In the genomic region with DNA sequence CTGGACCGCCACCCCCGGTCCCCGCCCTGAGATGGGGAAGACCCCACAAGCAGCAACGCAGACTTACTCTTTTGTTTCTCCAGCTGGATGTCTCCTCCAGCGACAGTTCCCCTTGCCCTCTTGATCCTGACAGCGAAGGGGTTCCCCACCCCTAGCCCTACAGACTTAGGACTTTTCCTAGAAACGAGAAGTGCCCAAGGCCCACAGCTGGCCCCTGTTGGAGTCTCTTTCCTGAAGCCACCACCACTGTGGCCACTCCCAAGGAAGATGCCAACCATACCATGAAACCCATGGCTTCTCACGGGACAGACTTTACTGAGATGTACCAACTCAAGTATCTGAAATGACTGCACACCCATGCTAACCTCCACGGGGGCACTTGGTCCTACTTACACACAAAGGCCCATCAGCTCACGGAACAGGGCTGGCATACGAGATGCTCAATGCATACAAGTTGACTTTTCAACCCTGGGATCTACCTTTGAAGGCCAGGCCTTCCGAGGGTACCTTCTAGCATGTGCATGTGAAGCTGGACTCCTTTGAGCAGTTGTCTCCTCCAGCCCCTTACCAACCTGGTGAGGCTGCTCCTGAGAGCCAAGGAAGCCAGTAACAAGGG, we compare ENCODE assay signal across 8 cellular contexts. TPM values are rescaled to one million over a fixed set of nuclear protein-coding genes. Genes with fewer than 3 reads are reported as not detected.
DNase-seq lines count a peak whose midpoint lies in the region; ATAC-seq and TF ChIP-seq lines count a peak whose summit lies in the region.

No MANE protein-coding gene starts in this region.

- H3K4me3 ChIP-seq in AG04449 (ENCODE audit: low read depth, low read length) (peak overlapping the region; percentile 56), adipocyte (ENCODE audit: low read length) (peak overlapping the region; percentile 73), liver (ENCODE audit: low read depth in 1 of 3, low read length in 3 of 3) (peak overlapping the region in 2 of 3 donors; percentile 68 to 82), upper lobe of right lung (peak overlapping the region; percentile 58)

- TF ChIP-seq RAD21 in liver (IDR thresholded peaks at IDR 0.05): no peak

- no peak for DNase-seq in AG04449 (ENCODE audit: low read depth, low spot score)
- peak; percentile 27 for DNase-seq in HK-2 (ENCODE audit: unreplicated experiment)
- DNase-seq in adipocyte (ENCODE audit: low read depth): peak; percentile 43
- no peak for DNase-seq in upper lobe of right lung
- no peak for DNase-seq in NCI-H146 treated with DMSO at 0.1 percent for 48 hours (lab: John Stamatoyannopoulos, UW; ENCODE audit: unreplicated experiment)
- DNase-seq in GM03348 (ENCODE audit: low spot score): no peak
- no peak for DNase-seq in NOMO-1 treated with DMSO at 0.1 percent for 48 hours (lab: John Stamatoyannopoulos, UW; ENCODE audit: unreplicated experiment)

- H3K27me3 ChIP-seq in adipocyte (replicated peaks; ENCODE audit: control insufficient read depth, insufficient read depth, low read length) (no peaks in the 10 kb centered on the region), liver (ENCODE audit: control insufficient read depth in 4 of 4, insufficient read depth in 4 of 4, low read length in 3 of 4) (no peaks in the 10 kb centered on the region), upper lobe of right lung (no peaks in the 10 kb centered on the region)

- CTCF ChIA-PET in AG04449 (lab: Yijun Ruan, JAX): interaction anchor here (0.9 to 1.8 kb wide), 6 partner anchors 9 to 39 kb away, joined by 3 to 6 read pairs (median 4); no protein-coding TSS in a partner anchor

- H3K4me1 ChIP-seq in adipocyte (ENCODE audit: control insufficient read depth, insufficient read depth, low read length) (peaks cover 17% of the 10 kb centered on the region), liver (ENCODE audit: control insufficient read depth in 4 of 4, insufficient read depth in 4 of 4, low read length in 3 of 4) (peaks cover 2 to 24% (median 12%) of the 10 kb centered on the region in 4 donors), upper lobe of right lung (no peaks in the 10 kb centered on the region)

- TF ChIP-seq CTCF in AG04449 (IDR thresholded peaks at IDR 0.05; ENCODE audit: insufficient read depth, low read length, missing control alignments) (no peak), liver (IDR thresholded peaks at IDR 0.05; ENCODE audit: low read depth, low read length, missing input control) (no peak), upper lobe of right lung (IDR thresholded peaks at IDR 0.05) (no peak)

- peak; percentile 43 for ATAC-seq in upper lobe of right lung

- H3K36me3 ChIP-seq in adipocyte (ENCODE audit: control insufficient read depth, insufficient read depth, low read length, severe bottlenecking) (peaks cover 14% of the 10 kb centered on the region), liver (ENCODE audit: control insufficient read depth in 4 of 4, insufficient read depth in 3 of 4, low read depth in 1 of 4, low read length in 3 of 4) (peaks cover 0 to 9% (median 4%) of the 10 kb centered on the region in 4 donors), upper lobe of right lung (peaks cover 10% of the 10 kb centered on the region)

- H3K9ac ChIP-seq in adipocyte (ENCODE audit: low read length) (peak overlapping the region; percentile 91), liver (ENCODE audit: low read depth in 1 of 2, low read length in 2 of 2) (no peak overlapping the region)

- WGBS in liver: 55% methylated on average over 12 of the region's 12 CpGs

- H3K27ac ChIP-seq in liver (ENCODE audit: low read depth in 1 of 2, low read length in 2 of 2): peak overlapping the region; percentile 79 to 86
- H3K27ac ChIP-seq in upper lobe of right lung: peak overlapping the region; percentile 87

- H3K9me3 ChIP-seq in adipocyte (ENCODE audit: control insufficient read depth, low read length) (no peaks in the 10 kb centered on the region), liver (ENCODE audit: control insufficient read depth in 4 of 4, low read length in 3 of 4) (no peaks in the 10 kb centered on the region), upper lobe of right lung (no peaks in the 10 kb centered on the region)

- intact Hi-C loops in upper lobe of right lung (cut with DNase I): no loop called here

- POLR2A ChIA-PET in AG04449 (lab: Yijun Ruan, JAX): interaction anchor here (1.2 kb wide), 2 partner anchors 14 to 20 kb away, joined by 3 to 6 read pairs; no protein-coding TSS in a partner anchor

TF ChIP-seq in liver, 16 proteins besides CTCF, POLR2A, EP300 and RAD21:
- TF ChIP-seq RXRA (IDR thresholded peaks at IDR 0.05): no peak
- no peak for TF ChIP-seq EGR1 (IDR thresholded peaks at IDR 0.05; ENCODE audit: low read depth in 2 of 2)
- TF ChIP-seq HNF4A (conservative IDR thresholded peaks at IDR 0.05): no peak
- TF ChIP-seq HNF4G (IDR thresholded peaks at IDR 0.05): no peak
- TF ChIP-seq, protein P1, sequence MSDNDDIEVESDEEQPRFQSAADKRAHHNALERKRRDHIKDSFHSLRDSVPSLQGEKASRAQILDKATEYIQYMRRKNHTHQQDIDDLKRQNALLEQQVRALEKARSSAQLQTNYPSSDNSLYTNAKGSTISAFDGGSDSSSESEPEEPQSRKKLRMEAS (IDR thresholded peaks at IDR 0.05): no peak
- no peak for TF ChIP-seq FOXA1 (IDR thresholded peaks at IDR 0.05)
- no peak for TF ChIP-seq NR2F2 (IDR thresholded peaks at IDR 0.05)
- no peak for TF ChIP-seq FOXA2 (IDR thresholded peaks at IDR 0.05)
- no peak for TF ChIP-seq GABPA (IDR thresholded peaks at IDR 0.05 in 1 of 2, conservative IDR thresholded peaks at IDR 0.05 in 1 of 2)
TF ChIP-seq in liver: peak in this region for 0.

RNA-seq across cellular contexts. Expression of a gene that starts 0.9 kb away (rescaled TPM):
- total RNA-seq in liver: 10 to 100 TPM; 17.6 to 35.6 TPM
- 10 to 100 TPM; 19.1 to 55.8 TPM for polyA plus RNA-seq in liver
- 89.4 TPM for total RNA-seq in upper lobe of right lung

RNA-seq across cellular contexts. Expression of a gene that starts 48.1 kb away (rescaled TPM):
- total RNA-seq in liver (1 to 10 TPM; 2.9 TPM), upper lobe of right lung (9.0 TPM)
- polyA plus RNA-seq in liver: 1 to 10 TPM; 5.3 to 5.8 TPM

RNA-seq across cellular contexts. Expression of a gene that starts 49.0 kb away (rescaled TPM):
- total RNA-seq in liver (10 to 100 TPM; 15.6 to 26.9 TPM), upper lobe of right lung (47.5 TPM)
- 10 to 100 TPM in 1 of 2 donors, 1 to 10 TPM in 1; 7.9 to 12.1 TPM for polyA plus RNA-seq in liver

Comparison
In these comparisons a context has a peak if more than half of its experiments do, and no peak if none do; other contexts are left out.
1. DNase-seq: peak in HK-2 (single experiment) and adipocyte (single experiment); none in AG04449 (single experiment), upper lobe of right lung (single experiment), NCI-H146 treated with DMSO at 0.1 percent for 48 hours (single experiment), GM03348 (single experiment) and NOMO-1 treated with DMSO at 0.1 percent for 48 hours (single experiment).
2. Peak in every context shown above with its lines, with median percentiles within 50 percentile points of each other: H3K4me3 ChIP-seq.